ENCODE assay signal across 15 cellular contexts in the genomic region with DNA sequence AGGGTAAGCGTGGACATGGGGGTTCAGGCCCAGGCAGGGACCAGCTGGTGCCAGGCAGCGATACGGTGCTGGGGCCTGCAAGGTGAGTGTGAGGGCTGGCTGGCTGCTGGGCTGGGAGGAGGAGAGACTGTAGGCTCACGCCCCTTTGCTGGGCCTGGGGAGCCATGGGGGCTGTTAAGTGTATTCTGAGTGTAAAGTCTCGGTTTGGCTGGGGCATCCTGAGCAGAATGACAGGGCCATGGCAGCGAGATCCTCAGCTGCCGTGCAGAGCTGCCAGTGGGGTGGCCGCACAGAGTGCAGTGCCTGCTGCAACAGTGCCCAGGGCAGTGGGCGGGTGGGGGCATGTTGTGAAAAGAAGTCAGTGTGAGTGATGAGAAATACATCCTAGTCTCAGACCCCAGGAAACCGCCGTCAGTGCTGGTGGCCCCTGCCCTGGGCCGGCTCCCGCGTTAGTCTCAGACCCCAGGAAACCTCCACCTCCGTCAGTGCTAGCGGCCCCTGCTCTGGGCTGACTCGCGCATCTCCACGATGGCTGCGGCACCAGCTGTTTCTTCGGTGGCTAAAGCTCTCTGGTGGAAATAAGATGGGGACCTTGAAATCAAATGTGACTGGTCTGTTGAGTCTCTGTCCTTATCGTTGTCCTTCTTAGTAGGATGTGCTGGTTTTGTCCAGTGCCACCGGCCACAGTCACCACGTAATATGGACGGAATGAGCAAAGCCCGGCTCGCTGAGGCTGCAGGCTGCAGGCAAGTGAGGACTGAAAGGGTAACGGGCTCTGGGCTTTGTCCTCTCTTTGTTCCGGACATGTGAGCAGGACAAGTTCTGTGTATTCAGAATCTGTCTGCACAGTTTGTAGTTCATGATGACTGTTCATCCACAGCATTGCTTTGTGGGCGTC. TPM values are rescaled to one million over a fixed set of nuclear protein-coding genes. Genes with fewer than 3 reads are reported as not detected.
DNase-seq lines count a peak whose midpoint lies in the region; ATAC-seq and TF ChIP-seq lines count a peak whose summit lies in the region.
"Had no signal": no experiment of that assay in that cellular context is flagged by ENCODE, and none has a peak within 500 bp of the region (broad histone marks: within the 10 kb centered on the region; RNA-seq: fewer than 3 reads in every experiment).

No MANE protein-coding gene starts in this region.

- no peak for ATAC-seq in activated T-cell treated with anti-CD3 and anti-CD28 coated beads, Interleukin-2, amount 50 U/mL, for 4 hours
- ATAC-seq in GM21576 (IDR thresholded peaks at IDR 0.05; ENCODE audit: unreplicated experiment), result no peak

- DNase-seq in activated T-cell treated with anti-CD3 and anti-CD28 coated beads, Interleukin-2, amount 50 U/mL, for 24 hours, result no peak
- DNase-seq in activated T-cell treated with anti-CD3 and anti-CD28 coated beads, Interleukin-2, amount 50 U/mL, for 4 hours, result no peak
- DNase-seq in effector memory CD4-positive, alpha-beta T cell, result no peak
- DNase-seq in osteoblast (ENCODE audit: insufficient read length, low spot score, missing footprints) (peak; percentile 62), amniotic stem cell (lab: John Stamatoyannopoulos, UW) (no peak), SK-N-SH (no peak)
- DNase-seq: ACHN, DMS153, KBM-7, NCI-H1930, WERI-Rb-1 had no signal

- H3K4me2 ChIP-seq in OCI-LY1 (ENCODE audit: low read length), result no peak overlapping the region
- no peak overlapping the region for H3K4me2 ChIP-seq in osteoblast (ENCODE audit: insufficient read depth, low read length)
- H3K4me2 ChIP-seq in SK-N-SH, result no peak overlapping the region

- H3K4me1 Mint-ChIP-seq in activated T-cell treated with anti-CD3 and anti-CD28 coated beads, Interleukin-2, amount 50 U/mL, for 24 hours (ENCODE audit: low read depth), result peaks cover 43% of the 10 kb centered on the region
- H3K4me1 Mint-ChIP-seq in activated T-cell treated with anti-CD3 and anti-CD28 coated beads, Interleukin-2, amount 50 U/mL, for 4 hours (ENCODE audit: low read depth), result peaks cover 43% of the 10 kb centered on the region

- H3K4me1 ChIP-seq in OCI-LY1 (ENCODE audit: insufficient read depth, low read length, severe bottlenecking) (peaks cover 62% of the 10 kb centered on the region), osteoblast (ENCODE audit: insufficient read depth, low read length) (peaks cover 8% of the 10 kb centered on the region), SK-N-SH (ENCODE audit: control insufficient read depth in 1 of 2, insufficient read depth in 2 of 2, low read depth in 1 of 2, low read length in 1 of 2) (no peaks in the 10 kb centered on the region)
- peaks cover 30% of the 10 kb centered on the region for H3K4me1 ChIP-seq in effector memory CD4-positive, alpha-beta T cell (ENCODE audit: control insufficient read depth, insufficient read depth, low read length, poor library complexity, severe bottlenecking)

- H2AFZ ChIP-seq in OCI-LY1 (ENCODE audit: low read length) (no peak overlapping the region), osteoblast (ENCODE audit: low read length) (no peak overlapping the region), SK-N-SH (ENCODE audit: low read depth) (no peak overlapping the region)

- H3K9me2 ChIP-seq in OCI-LY1 (ENCODE audit: low read depth, low read length) (no peaks in the 10 kb centered on the region), SK-N-SH (no peaks in the 10 kb centered on the region)

- TF ChIP-seq CTCF in OCI-LY1 (IDR thresholded peaks at IDR 0.05; ENCODE audit: low read length) (no peak), osteoblast (IDR thresholded peaks at IDR 0.05; ENCODE audit: extremely low read depth, low read depth, low read length) (no peak), SK-N-SH (IDR thresholded peaks at IDR 0.05) (no peak)

- no peak for TF ChIP-seq EP300 in SK-N-SH (IDR thresholded peaks at IDR 0.05; ENCODE audit: borderline replicate concordance in 1 of 2, low read depth in 1 of 2, low read length in 1 of 2)

- H3K9ac ChIP-seq in OCI-LY1 (ENCODE audit: low read length) (no peak overlapping the region; the same call in 1 of the 2 replicates), SK-N-SH (no peak overlapping the region)

- H3K9me3 Mint-ChIP-seq in activated T-cell treated with anti-CD3 and anti-CD28 coated beads, Interleukin-2, amount 50 U/mL, for 24 hours, result no peaks in the 10 kb centered on the region
- no peaks in the 10 kb centered on the region for H3K9me3 Mint-ChIP-seq in activated T-cell treated with anti-CD3 and anti-CD28 coated beads, Interleukin-2, amount 50 U/mL, for 4 hours
- H3K9me3 Mint-ChIP-seq: mesothelial cell of epicardium had no signal

- no peak overlapping the region for H3K4me3 Mint-ChIP-seq in activated T-cell treated with anti-CD3 and anti-CD28 coated beads, Interleukin-2, amount 50 U/mL, for 24 hours
- H3K4me3 Mint-ChIP-seq in activated T-cell treated with anti-CD3 and anti-CD28 coated beads, Interleukin-2, amount 50 U/mL, for 4 hours, result no peak overlapping the region
- H3K4me3 Mint-ChIP-seq: mesothelial cell of epicardium had no signal

- peak overlapping the region; percentile 97 for H3K27ac ChIP-seq in OCI-LY1 (ENCODE audit: low read depth, low read length, poor library complexity, severe bottlenecking)
- H3K27ac ChIP-seq in effector memory CD4-positive, alpha-beta T cell (ENCODE audit: insufficient read depth, low read length, poor library complexity, severe bottlenecking), result peak overlapping the region; percentile 81
- no peak overlapping the region for H3K27ac ChIP-seq in osteoblast (ENCODE audit: low read depth, low read length)
- H3K27ac ChIP-seq in SK-N-SH (ENCODE audit: low read depth in 2 of 2, low read length in 1 of 2), result no peak overlapping the region
- H3K27ac ChIP-seq: WERI-Rb-1 had no signal

- H3F3A ChIP-seq in OCI-LY1 (ENCODE audit: insufficient read depth, low read length) (no peaks in the 10 kb centered on the region), SK-N-SH (replicated peaks; ENCODE audit: insufficient read depth) (no peaks in the 10 kb centered on the region)

- H3K9me3 ChIP-seq in OCI-LY1 (ENCODE audit: low read length) (no peaks in the 10 kb centered on the region), osteoblast (ENCODE audit: low read depth, low read length) (no peaks in the 10 kb centered on the region), SK-N-SH (no peaks in the 10 kb centered on the region)
- H3K9me3 ChIP-seq in effector memory CD4-positive, alpha-beta T cell (ENCODE audit: control insufficient read depth, low read length), result no peaks in the 10 kb centered on the region

- 91% methylated on average over 21 of the region's 30 CpGs for WGBS in SK-N-SH (ENCODE audit: low lambda C conversion rate)

- H4K20me1 ChIP-seq in OCI-LY1 (ENCODE audit: insufficient read depth, low read length) (no peaks in the 10 kb centered on the region), osteoblast (ENCODE audit: insufficient read depth, low read length) (no peaks in the 10 kb centered on the region), SK-N-SH (ENCODE audit: insufficient read depth) (no peaks in the 10 kb centered on the region)

- TF ChIP-seq RAD21 in SK-N-SH (IDR thresholded peaks at IDR 0.05; ENCODE audit: low read length), result no peak

- no peaks in the 10 kb centered on the region for H3K27me3 ChIP-seq in OCI-LY1 (ENCODE audit: insufficient read depth, low read length)
- no peaks in the 10 kb centered on the region for H3K27me3 ChIP-seq in effector memory CD4-positive, alpha-beta T cell (replicated peaks; ENCODE audit: control insufficient read depth, insufficient read depth, low read length, poor library complexity, severe bottlenecking)
- H3K27me3 ChIP-seq in osteoblast (ENCODE audit: insufficient read depth, low read length), result no peaks in the 10 kb centered on the region
- no peaks in the 10 kb centered on the region for H3K27me3 ChIP-seq in SK-N-SH (ENCODE audit: insufficient read depth)

- H3K36me3 Mint-ChIP-seq in activated T-cell treated with anti-CD3 and anti-CD28 coated beads, Interleukin-2, amount 50 U/mL, for 24 hours (ENCODE audit: low read depth), result peaks cover 80% of the 10 kb centered on the region
- peaks cover 30% of the 10 kb centered on the region for H3K36me3 Mint-ChIP-seq in activated T-cell treated with anti-CD3 and anti-CD28 coated beads, Interleukin-2, amount 50 U/mL, for 4 hours (ENCODE audit: insufficient read depth)

- H3K36me3 ChIP-seq in OCI-LY1 (ENCODE audit: insufficient read depth, low read length) (peaks cover 93% of the 10 kb centered on the region), osteoblast (ENCODE audit: insufficient read depth, low read length) (peaks cover 17% of the 10 kb centered on the region), SK-N-SH (replicated peaks in 1 of 2; ENCODE audit: control insufficient read depth in 1 of 2, insufficient read depth in 2 of 2, low read length in 1 of 2) (peaks cover 0 to 72% of the 10 kb centered on the region in 2 experiments)
- H3K36me3 ChIP-seq in effector memory CD4-positive, alpha-beta T cell (ENCODE audit: control insufficient read depth, insufficient read depth, low read length), result peaks cover 50% of the 10 kb centered on the region
- H3K36me3 ChIP-seq: WERI-Rb-1 had no signal

- H3K79me2 ChIP-seq in OCI-LY1 (ENCODE audit: insufficient read depth, low read length), result no peaks in the 10 kb centered on the region
- H3K79me2 ChIP-seq in osteoblast (ENCODE audit: insufficient read depth, low read length), result no peaks in the 10 kb centered on the region
- no peaks in the 10 kb centered on the region for H3K79me2 ChIP-seq in SK-N-SH (ENCODE audit: insufficient read depth)

- peak overlapping the region; percentile 93 for H3K27ac Mint-ChIP-seq in activated T-cell treated with anti-CD3 and anti-CD28 coated beads, Interleukin-2, amount 50 U/mL, for 24 hours
- H3K27ac Mint-ChIP-seq: mesothelial cell of epicardium had no signal

- no peaks in the 10 kb centered on the region for H3K27me3 Mint-ChIP-seq in activated T-cell treated with anti-CD3 and anti-CD28 coated beads, Interleukin-2, amount 50 U/mL, for 24 hours
- no peaks in the 10 kb centered on the region for H3K27me3 Mint-ChIP-seq in activated T-cell treated with anti-CD3 and anti-CD28 coated beads, Interleukin-2, amount 50 U/mL, for 4 hours (ENCODE audit: low read depth)

- CTCF ChIA-PET in SK-N-SH (lab: Yijun Ruan, JAX), result no interaction called here

- H3K4me3 ChIP-seq in OCI-LY1 (ENCODE audit: low read depth, low read length, poor library complexity, severe bottlenecking), result no peak overlapping the region
- peak overlapping the region; percentile 8 for H3K4me3 ChIP-seq in effector memory CD4-positive, alpha-beta T cell (ENCODE audit: insufficient read depth, low read depth, low read length, poor library complexity, severe bottlenecking)
- H3K4me3 ChIP-seq in osteoblast (ENCODE audit: insufficient read depth, low read length), result no peak overlapping the region
- H3K4me3 ChIP-seq in SK-N-SH (ENCODE audit: low read depth in 2 of 2, low read length in 1 of 2), result no peak overlapping the region

- POLR2A ChIA-PET in SK-N-SH (lab: Yijun Ruan, JAX), result no interaction called here

RNA-seq across cellular contexts. Expression of a gene that starts 22.9 kb away (rescaled TPM):
- total RNA-seq in activated T-cell treated with anti-CD3 and anti-CD28 coated beads, Interleukin-2, amount 50 U/mL, for 4 hours, result 10 to 100 TPM; 32.5 to 38.7 (median 34.2) TPM
- 25.6 and 29.3 TPM in 2 replicates for total RNA-seq in osteoblast
- 14.9 and 18.8 TPM in 2 replicates for polyA plus RNA-seq in SK-N-SH (2012; rRNA removed)
- polyA plus RNA-seq in SK-N-SH (2012; cell fraction: cytosol; rRNA removed), result 9.1 and 11.1 TPM in 2 replicates
- polyA plus RNA-seq in SK-N-SH (2012; cell fraction: nucleus; rRNA removed), result 25.9 and 33.9 TPM in 2 replicates

RNA-seq across cellular contexts. Expression of a gene that starts 55.0 kb away (rescaled TPM):
- total RNA-seq in activated T-cell treated with anti-CD3 and anti-CD28 coated beads, Interleukin-2, amount 50 U/mL, for 4 hours, result not detected
- total RNA-seq in osteoblast, result 1.5 and 2.2 TPM in 2 replicates
- 0.03 and 0.08 TPM in 2 replicates for polyA plus RNA-seq in SK-N-SH (2012; rRNA removed)
- polyA plus RNA-seq in SK-N-SH (2012; cell fraction: cytosol; rRNA removed), result 0.03 and 0.04 TPM in 2 replicates
- 0.07 and 0.23 TPM in 2 replicates for polyA plus RNA-seq in SK-N-SH (2012; cell fraction: nucleus; rRNA removed)
- total RNA-seq: SK-MEL-5 had no signal

Comparison
In these comparisons a context has a peak if more than half of its experiments do, and no peak if none do; other contexts are left out.
1. H3K27ac ChIP-seq: peak in OCI-LY1 (single experiment) and effector memory CD4-positive, alpha-beta T cell (single experiment); none in osteoblast (single experiment) and SK-N-SH (0 of 2).